Comparison of ENCODE assay signal across 9 cellular contexts in the genomic region with DNA sequence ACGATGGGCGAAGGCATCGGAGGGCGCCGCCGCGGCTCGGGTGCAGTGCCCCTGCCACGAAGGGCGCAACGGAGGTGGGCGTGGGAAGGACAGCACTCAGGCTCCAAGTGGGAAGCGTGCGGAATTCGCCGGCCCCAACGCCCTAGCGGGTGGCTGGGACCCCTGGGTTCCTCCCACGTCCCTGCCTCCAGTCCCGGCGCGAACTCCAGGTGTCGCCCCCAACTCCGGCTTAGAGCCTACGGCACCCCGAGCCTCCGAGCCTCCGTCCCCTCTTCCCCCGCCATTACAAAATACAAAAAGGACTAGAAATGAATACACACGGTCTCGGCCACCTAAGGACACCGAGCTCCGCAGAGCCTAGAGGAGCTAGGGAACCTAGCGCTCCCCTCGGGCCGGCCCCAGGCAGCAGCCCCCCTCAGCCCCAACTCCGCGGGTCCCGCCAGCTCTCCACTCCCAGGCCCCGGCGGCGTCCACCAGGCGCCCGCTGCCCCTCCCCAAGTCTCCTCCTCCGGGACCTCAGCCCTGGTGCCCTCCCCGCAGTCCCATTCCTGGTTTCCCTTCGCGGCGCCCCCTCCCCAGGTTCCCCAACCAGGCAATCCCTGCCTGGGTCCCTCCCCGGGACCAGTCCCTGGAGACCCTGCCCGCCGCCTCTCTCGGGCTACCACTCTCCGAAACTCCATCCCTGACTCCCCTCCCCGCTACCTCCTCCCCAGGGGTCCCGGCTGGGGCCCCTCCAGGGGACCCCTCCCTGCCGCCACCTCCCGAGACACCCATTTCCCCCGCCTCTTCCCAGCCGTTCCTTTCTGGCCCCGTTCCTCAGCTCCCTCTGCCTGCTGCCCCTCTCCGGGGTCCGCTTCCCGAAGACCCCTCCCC. TPM values are rescaled to one million over a fixed set of nuclear protein-coding genes. Genes with fewer than 3 reads are reported as not detected.
DNase-seq lines count a peak whose midpoint lies in the region; ATAC-seq, FAIRE-seq and TF ChIP-seq lines count a peak whose summit lies in the region.
"Had no signal": no experiment of that assay in that cellular context is flagged by ENCODE, and none has a peak within 500 bp of the region (broad histone marks: within the 10 kb centered on the region; RNA-seq: fewer than 3 reads in every experiment).

No MANE protein-coding gene starts in this region.

- H3K79me2 ChIP-seq in HepG2 (ENCODE audit: insufficient read depth, low read length), result no peaks in the 10 kb centered on the region

- ATAC-seq in HepG2 (peak; percentile 62), GM21619 (IDR thresholded peaks at IDR 0.05; ENCODE audit: unreplicated experiment) (no peak), GM18498 (IDR thresholded peaks at IDR 0.05; ENCODE audit: unreplicated experiment) (no peak)

- peaks cover 10% of the 10 kb centered on the region for H3K4me1 ChIP-seq in HepG2 (ENCODE audit: insufficient read depth, low read length)
- peaks cover 4% of the 10 kb centered on the region for H3K4me1 ChIP-seq in testis

- no peak overlapping the region for H2AFZ ChIP-seq in HepG2 (ENCODE audit: low read length)

- CTCF ChIA-PET in MCF 10A (lab: Yijun Ruan, JAX), result interaction anchor here (0.5 to 1.0 kb wide), 2 partner anchors 123 to 880 kb away, joined by 3 to 4 read pairs; no protein-coding TSS in a partner anchor
- CTCF ChIA-PET in HepG2 (lab: Yijun Ruan, JAX; ENCODE audit: low intra/inter-chr PET ratio, low total read pairs), result no interaction called here

- H3K36me3 ChIP-seq in HepG2 (replicated peaks in 1 of 2; ENCODE audit: control insufficient read depth in 1 of 2, insufficient read depth in 2 of 2, low read length in 2 of 2), result no peaks in the 10 kb centered on the region
- H3K36me3 ChIP-seq in testis (ENCODE audit: low read depth, missing control alignments), result no peaks in the 10 kb centered on the region

- no peak for TF ChIP-seq EP300 in HepG2 (IDR thresholded peaks at IDR 0.05; ENCODE audit: low read depth in 2 of 2, low read length in 2 of 2)
- no peak for TF ChIP-seq EP300 in HepG2 (CRISPR knock-in tag; IDR thresholded peaks at IDR 0.05; ENCODE audit: borderline replicate concordance)

- FAIRE-seq in HepG2 (lab: Jason Lieb, UNC), result no peak

- TF ChIP-seq POLR2A in HepG2 (IDR thresholded peaks at IDR 0.05; ENCODE audit: insufficient read depth in 1 of 2, low read depth in 2 of 2, low read length in 2 of 2) (no peak), testis (IDR thresholded peaks at IDR 0.05) (no peak)

- in situ Hi-C loops in HepG2 (cut with HindIII; ENCODE audit: extremely low pct_ligation_motif_present, low pct_unique_long_range_greater_than_20kb), result no loop called here

- no TSS peak for BruUV-seq in MCF 10A (replicated peaks; lab: Mats Ljungman, UMichigan)
- BruUV-seq in HepG2 (replicated peaks; lab: Mats Ljungman, UMichigan), result no TSS peak

- no peaks in the 10 kb centered on the region for H3K9me3 Mint-ChIP-seq in MCF 10A (ENCODE audit: unreplicated experiment)

- no peaks in the 10 kb centered on the region for H3K9me3 ChIP-seq in HepG2 (ENCODE audit: low read length)
- H3K9me3 ChIP-seq in testis, result no peaks in the 10 kb centered on the region

- peaks cover 12% of the 10 kb centered on the region for H3K4me1 Mint-ChIP-seq in MCF 10A (ENCODE audit: insufficient read depth, unreplicated experiment)

- H3K27ac ChIP-seq in HepG2 (ENCODE audit: extremely low read length, insufficient read depth, low read length) (no peak overlapping the region), testis (no peak overlapping the region)

- no peaks in the 10 kb centered on the region for H3K36me3 Mint-ChIP-seq in MCF 10A (ENCODE audit: insufficient read depth, unreplicated experiment)

- peaks cover 20 to 58% of the 10 kb centered on the region in 2 experiments for H3K27me3 ChIP-seq in HepG2 (ENCODE audit: control insufficient read depth in 1 of 2, insufficient read depth in 2 of 2, low read length in 2 of 2)
- H3K27me3 ChIP-seq in testis, result no peaks in the 10 kb centered on the region

- H3K4me3 ChIP-seq in HepG2 (replicated peaks in 1 of 3; ENCODE audit: insufficient read depth in 1 of 3, low read depth in 2 of 3, low read length in 3 of 3) (peak overlapping the region; percentile 56 to 69 (median 66); a peak in 5 of 6 replicates), testis (peak overlapping the region; percentile 39 to 65)

- H3K27me3 Mint-ChIP-seq in MCF 10A (ENCODE audit: insufficient read depth, unreplicated experiment), result no peaks in the 10 kb centered on the region

- no peak overlapping the region for H3K9ac ChIP-seq in HepG2 (ENCODE audit: insufficient read depth, low read depth, low read length)

- H3K27ac Mint-ChIP-seq in MCF 10A (ENCODE audit: low read depth, unreplicated experiment), result peak overlapping the region; percentile 31
- H3K27ac Mint-ChIP-seq: CD14-positive monocyte had no signal

- intact Hi-C loops in MCF 10A (cut with micrococcal nuclease) (no loop called here), HepG2 (cut with micrococcal nuclease; ENCODE audit: unreplicated experiment) (no loop called here), testis (cut with DNase I; ENCODE audit: low total_unique reads) (no loop called here)

- H4K20me1 ChIP-seq in HepG2 (ENCODE audit: insufficient read depth, low read length), result no peaks in the 10 kb centered on the region

- TF ChIP-seq CTCF in MCF 10A (IDR thresholded peaks at IDR 0.05; ENCODE audit: unreplicated experiment), result no peak
- no peak for TF ChIP-seq CTCF in HepG2 (CRISPR knock-in tag; IDR thresholded peaks at IDR 0.05)
- TF ChIP-seq CTCF in testis (IDR thresholded peaks at IDR 0.05), result no peak

- TF ChIP-seq RAD21 in HepG2 (CRISPR knock-in tag; IDR thresholded peaks at IDR 0.05), result no peak

- DNase-seq in NCI-H2227 (lab: John Stamatoyannopoulos, UW; ENCODE audit: unreplicated experiment) (peak; percentile 26), NCI-H2227 treated with DMSO at 0.1 percent for 48 hours (lab: John Stamatoyannopoulos, UW) (no peak), MCF 10A (ENCODE audit: unreplicated experiment) (no peak), HepG2 (ENCODE audit: low spot score) (no peak), testis (no peak), SIG-M5 treated with dmso at 0.1 percent for 504 hours (lab: John Stamatoyannopoulos, UW; ENCODE audit: unreplicated experiment) (no peak)

- peak overlapping the region; percentile 91 for H3K4me2 ChIP-seq in HepG2 (ENCODE audit: low read depth, low read length)

- H3K4me3 Mint-ChIP-seq in MCF 10A (ENCODE audit: unreplicated experiment), result peak overlapping the region; percentile 74

- POLR2A ChIA-PET in MCF 10A (lab: Yijun Ruan, JAX) (no interaction called here), HepG2 (lab: Yijun Ruan, JAX) (no interaction called here)

- 19% methylated on average over 62 of the region's 64 CpGs for WGBS in HepG2 (ENCODE audit: low lambda C conversion rate)
- 2 to 4% methylated on average over 34 to 64 of the region's 64 CpGs for WGBS in testis, 2 donors

TF ChIP-seq in HepG2, 621 proteins besides CTCF, POLR2A, EP300 and RAD21 (continues in another document):
- TF ChIP-seq ZFX (CRISPR knock-in tag; IDR thresholded peaks at IDR 0.05; ENCODE audit: low read depth) (no peak), ZNF839 (CRISPR knock-in tag; IDR thresholded peaks at IDR 0.05; ENCODE audit: borderline replicate concordance) (0 out of 2 replicates have a peak, but pooled peaks have one; percentile 36), ZNF768 (CRISPR knock-in tag; IDR thresholded peaks at IDR 0.05) (0 out of 2 replicates have a peak, but pooled peaks have one; percentile 6), MTF2 (CRISPR knock-in tag; IDR thresholded peaks at IDR 0.05; ENCODE audit: borderline replicate concordance) (peak; percentile 81; the same call in 1 of the 2 replicates), PCBP1 (IDR thresholded peaks at IDR 0.05; ENCODE audit: borderline replicate concordance, low read depth, low read length) (no peak), NCOR1 (IDR thresholded peaks at IDR 0.05; ENCODE audit: borderline replicate concordance, low read length) (no peak), RXRA (CRISPR knock-in tag; IDR thresholded peaks at IDR 0.05) (0 out of 2 replicates have a peak, but pooled peaks have one; percentile 12), ZNF777 (CRISPR knock-in tag; IDR thresholded peaks at IDR 0.05) (peak; percentile 26; the same call in 1 of the 2 replicates), ZNF160 (CRISPR knock-in tag; IDR thresholded peaks at IDR 0.05) (no peak)

RNA-seq across cellular contexts. Expression of a gene that starts 1.0 kb away (rescaled TPM):
- total RNA-seq in MCF 10A (2022), result 0.25 TPM in 1 of 2 replicates, not detected in the other
- not detected in 2 replicates for total RNA-seq in HepG2 (2016; rRNA removed; fragmentation: Illumina TruSeq; extraction: Trizol)
- not detected in 2 replicates for total RNA-seq in HepG2 (2016; cell fraction: cytosol; rRNA removed; fragmentation: Illumina TruSeq; extraction: Trizol; ENCODE audit: low read depth)
- not detected in 2 replicates for total RNA-seq in HepG2 (2016; cell fraction: insoluble cytoplasmic fraction; rRNA removed; fragmentation: Illumina TruSeq; extraction: Trizol)
- total RNA-seq in HepG2 (2016; cell fraction: membrane; rRNA removed; fragmentation: Illumina TruSeq; extraction: Trizol), result not detected in 2 replicates
- total RNA-seq in HepG2 (2016; cell fraction: nucleus; rRNA removed; fragmentation: Illumina TruSeq; extraction: Trizol), result not detected in 2 replicates
- polyA plus RNA-seq in HepG2 (2011; rRNA removed), result not detected in 2 replicates
- polyA plus RNA-seq in HepG2 (2011; cell fraction: cytosol; rRNA removed), result not detected in 2 replicates
- not detected in 2 replicates for polyA plus RNA-seq in HepG2 (2011; cell fraction: nucleus; rRNA removed)
- not detected in 2 replicates for polyA plus RNA-seq in HepG2 (2012)
- polyA plus RNA-seq in HepG2 (2016; cell fraction: cytosol; fragmentation: Illumina TruSeq; extraction: Trizol; ENCODE audit: low read depth), result not detected in 2 replicates
- polyA plus RNA-seq in HepG2 (2016; cell fraction: insoluble cytoplasmic fraction; fragmentation: Illumina TruSeq; extraction: Trizol; ENCODE audit: low read depth), result not detected in 2 replicates
- not detected in 2 replicates for polyA plus RNA-seq in HepG2 (2016; cell fraction: membrane; fragmentation: Illumina TruSeq; extraction: Trizol; ENCODE audit: low read depth)
- polyA plus RNA-seq in HepG2 (2016; cell fraction: nucleus; fragmentation: Illumina TruSeq; extraction: Trizol; ENCODE audit: insufficient read depth, low read depth), result not detected in 2 replicates
- not detected in 2 replicates for polyA minus RNA-seq in HepG2 (2011; rRNA and poly(A)+ RNA removed; ENCODE audit: low replicate concordance)
- not detected in 2 replicates for polyA minus RNA-seq in HepG2 (2011; cell fraction: cytosol; rRNA and poly(A)+ RNA removed)
- not detected in 2 replicates for polyA minus RNA-seq in HepG2 (2011; cell fraction: nucleus; rRNA and poly(A)+ RNA removed)
- under 1 TPM; 0.50 to 0.55 TPM for total RNA-seq in testis
- polyA plus RNA-seq in testis (ENCODE audit: insufficient read depth, low read depth, low replicate concordance), result 0.47 TPM
- polyA plus RNA-seq: CD14-positive monocyte had no signal
